18 cellular contexts compared by ENCODE assay signal in the genomic region with DNA sequence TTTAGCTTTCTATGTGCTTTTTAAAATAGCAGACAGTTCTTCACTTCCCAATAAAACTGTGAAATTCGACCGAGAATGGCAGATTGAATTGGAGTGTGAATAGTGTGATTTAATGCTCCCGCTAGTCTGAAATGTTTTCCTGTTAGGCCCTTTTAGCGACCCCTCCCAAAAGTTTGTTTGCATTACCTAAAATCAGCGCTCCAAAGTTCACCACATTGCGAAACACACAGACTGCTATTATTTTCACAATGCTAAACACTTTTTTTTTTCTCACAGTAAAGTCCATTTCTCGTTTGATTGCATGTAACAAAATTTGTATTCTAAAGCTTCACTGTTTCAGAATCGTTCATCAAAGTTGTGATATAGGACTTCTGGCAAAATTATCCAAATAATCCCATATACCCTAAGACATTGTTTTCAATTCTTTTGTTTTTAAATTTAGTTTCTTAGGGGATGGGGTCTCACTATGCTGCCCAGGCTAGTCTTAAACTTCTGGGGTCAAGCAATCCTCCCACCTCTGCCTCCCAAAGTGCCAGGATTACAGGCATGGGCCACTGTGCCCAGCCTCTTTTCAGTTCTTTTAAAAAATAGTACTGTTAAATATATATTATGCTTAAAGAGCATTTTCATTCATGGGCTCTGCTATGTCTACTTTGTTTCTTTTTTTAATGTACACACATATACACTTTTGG.
"Had no signal": no experiment of that assay in that cellular context is flagged by ENCODE, and none has a peak within 500 bp of the region (broad histone marks: within the 10 kb centered on the region; RNA-seq: fewer than 3 reads in every experiment).

No MANE protein-coding gene starts in this region.

- H3K27ac ChIP-seq: body of pancreas, coronary artery, thoracic aorta had no signal

- H3K4me3 ChIP-seq: body of pancreas, coronary artery, smooth muscle cell, thoracic aorta had no signal

- H3K36me3 ChIP-seq: thoracic aorta had no signal

- H3K4me2 ChIP-seq: smooth muscle cell had no signal

- H3K9me3 ChIP-seq: body of pancreas, thoracic aorta had no signal

- DNase-seq: activated B cell treated with CpG ODN at 0.5 μM for 24 hours; activated CD4-positive, alpha-beta memory T cell treated with anti-CD3 and anti-CD28 coated beads, Interleukin-2, amount 10 ng/mL, durations not matched to agents 7 days and 5 days; activated CD4-positive, alpha-beta T cell treated with anti-CD3 and anti-CD28 coated beads for 4 hours; activated CD8-positive, alpha-beta memory T cell treated with anti-CD3 and anti-CD28 coated beads, Interleukin-2, amount 10 ng/mL, durations not matched to agents 7 days and 5 days; activated naive CD4-positive, alpha-beta T cell treated with Interleukin-2 at 50 U/mL for 16 hours; activated naive CD8-positive, alpha-beta T cell treated with anti-CD3 and anti-CD28 coated beads, Interleukin-2, amount 10 ng/mL, durations not matched to agents 7 days and 5 days; activated T-cell treated with anti-CD3 and anti-CD28 coated beads, Interleukin-2, amount 50 U/mL, for 1 hour; caudate nucleus; midbrain; right cardiac atrium; stimulated activated CD4-positive, alpha-beta T cell treated with anti-CD3 and anti-CD28 coated beads, Interleukin-4, amount 100 ng/mL, for 1 hour; T-cell had no signal

- H3K27me3 ChIP-seq: body of pancreas had no signal

- ATAC-seq: activated CD8-positive, alpha-beta memory T cell treated with anti-CD3 and anti-CD28 coated beads, Interleukin-2, amount 10 ng/mL, durations not matched to agents 7 days and 5 days; body of pancreas; esophagus mucosa; right cardiac atrium; stimulated activated memory B cell treated with anti-CD40 and anti-IgM and Interleukin-4, amounts not matched to agents 10 μg/mL and 1 μg/mL and 100 μg/mL, for 72 hours; T-cell had no signal
